ENCODE assay signal across 28 cellular contexts in genomic region chr7:23715099-23715498, GRCh38. TPM values are rescaled to one million over a fixed set of nuclear protein-coding genes. Genes with fewer than 3 reads are reported as not detected.
"Had no signal": no experiment of that assay in that cellular context is flagged by ENCODE, and none has a peak within 500 bp of the region (broad histone marks: within the 10 kb centered on the region; RNA-seq: fewer than 3 reads in every experiment).

No MANE protein-coding gene starts in this region.

- H3K9me3 ChIP-seq: adrenal gland, gastroesophageal sphincter, ovary, right lobe of liver, testis, transverse colon, vagina had no signal

- H3K4me2 ChIP-seq: hepatocyte had no signal

- H3K27ac ChIP-seq: adrenal gland, gastroesophageal sphincter, hepatocyte, ovary, right lobe of liver, skin epidermis, testis, transverse colon, vagina had no signal

- DNase-seq: activated CD4-positive, alpha-beta T cell treated with anti-CD3 and anti-CD28 coated beads for 36 hours; activated CD4-positive, alpha-beta T cell treated with anti-CD3 and anti-CD28 coated beads, Interleukin-2, amount 50 U/mL, for 48 hours; activated CD4-positive, CD25-positive, alpha-beta regulatory T cell; activated CD8-positive, alpha-beta memory T cell treated with anti-CD3 and anti-CD28 coated beads, Interleukin-2, amount 50 U/mL, for 4 hours; activated effector memory CD4-positive, alpha-beta T cell treated with anti-CD3 and anti-CD28 coated beads, Interleukin-2, amount 50 U/mL, for 16 hours; activated naive CD4-positive, alpha-beta T cell treated with anti-CD3 and anti-CD28 coated beads for 36 hours; activated naive CD8-positive, alpha-beta T cell treated with anti-CD3 and anti-CD28 coated beads for 36 hours; activated T-cell treated with anti-CD3 and anti-CD28 coated beads, Interleukin-2, amount 50 U/mL, for 1 hour; adrenal gland; aorta; caudate nucleus; islet precursor cell; naive thymus-derived CD4-positive, alpha-beta T cell; ovary; right lobe of liver; stimulated activated CD4-positive, alpha-beta T cell treated with anti-CD3 and anti-CD28 coated beads, Interleukin-12 subunit alpha, Interleukin-12 subunit beta, amount 100 ng/mL, for 4 hours; stimulated activated CD4-positive, alpha-beta T cell treated with anti-CD3 and anti-CD28 coated beads, Interleukin-4, amount 100 ng/mL, for 1 hour; stimulated activated naive CD8-positive, alpha-beta T cell treated with anti-CD3 and anti-CD28 coated beads, Interleukin-15, Interleukin-2, amounts not matched to agents 100 U/mL and 50 U/mL, for 24 hours; testis; transverse colon had no signal

- H3K36me3 ChIP-seq: adrenal gland, gastroesophageal sphincter, ovary, right lobe of liver, transverse colon, vagina had no signal

- H3K27me3 ChIP-seq: adrenal gland, gastroesophageal sphincter, hepatocyte, ovary, right lobe of liver, testis, transverse colon, vagina had no signal

- H3K4me1 ChIP-seq: adrenal gland, gastroesophageal sphincter, right lobe of liver, testis, vagina had no signal

- H2AFZ ChIP-seq: hepatocyte had no signal

- ATAC-seq: activated CD4-positive, alpha-beta T cell treated with anti-CD3 and anti-CD28 coated beads for 36 hours; gastroesophageal sphincter; naive thymus-derived CD4-positive, alpha-beta T cell; right lobe of liver; stimulated activated naive CD8-positive, alpha-beta T cell treated with anti-CD3 and anti-CD28 coated beads, Interleukin-15, Interleukin-2, amounts not matched to agents 100 U/mL and 50 U/mL, for 24 hours had no signal

- H3K79me2 ChIP-seq: hepatocyte had no signal

- H3K4me3 ChIP-seq: adrenal gland, gastroesophageal sphincter, hepatocyte, ovary, right lobe of liver, skin epidermis, testis, transverse colon, vagina had no signal

RNA-seq across cellular contexts. Expression of gene STK31, which starts 5.1 kb away (rescaled TPM):
- total RNA-seq: activated naive CD4-positive, alpha-beta T cell treated with anti-CD3 and anti-CD28 coated beads for 36 hours; activated naive CD8-positive, alpha-beta T cell treated with anti-CD3 and anti-CD28 coated beads for 36 hours; activated T-helper 1 cell treated with anti-CD3 and anti-CD28 coated beads, Interleukin-12 subunit alpha, Interleukin-12 subunit beta, Interleukin-2, Interleukin-4 antibody, amounts not matched to agents 30 ng/mL and 10 ng/mL and 1 ng/mL, durations not matched to agents 14 hours and 24 hours and 36 hours; fibroblast of villous mesenchyme had no signal
- polyA plus RNA-seq: endothelial cell of umbilical vein, fibroblast of lung had no signal
